9 cellular contexts compared by ENCODE assay signal in the genomic region with DNA sequence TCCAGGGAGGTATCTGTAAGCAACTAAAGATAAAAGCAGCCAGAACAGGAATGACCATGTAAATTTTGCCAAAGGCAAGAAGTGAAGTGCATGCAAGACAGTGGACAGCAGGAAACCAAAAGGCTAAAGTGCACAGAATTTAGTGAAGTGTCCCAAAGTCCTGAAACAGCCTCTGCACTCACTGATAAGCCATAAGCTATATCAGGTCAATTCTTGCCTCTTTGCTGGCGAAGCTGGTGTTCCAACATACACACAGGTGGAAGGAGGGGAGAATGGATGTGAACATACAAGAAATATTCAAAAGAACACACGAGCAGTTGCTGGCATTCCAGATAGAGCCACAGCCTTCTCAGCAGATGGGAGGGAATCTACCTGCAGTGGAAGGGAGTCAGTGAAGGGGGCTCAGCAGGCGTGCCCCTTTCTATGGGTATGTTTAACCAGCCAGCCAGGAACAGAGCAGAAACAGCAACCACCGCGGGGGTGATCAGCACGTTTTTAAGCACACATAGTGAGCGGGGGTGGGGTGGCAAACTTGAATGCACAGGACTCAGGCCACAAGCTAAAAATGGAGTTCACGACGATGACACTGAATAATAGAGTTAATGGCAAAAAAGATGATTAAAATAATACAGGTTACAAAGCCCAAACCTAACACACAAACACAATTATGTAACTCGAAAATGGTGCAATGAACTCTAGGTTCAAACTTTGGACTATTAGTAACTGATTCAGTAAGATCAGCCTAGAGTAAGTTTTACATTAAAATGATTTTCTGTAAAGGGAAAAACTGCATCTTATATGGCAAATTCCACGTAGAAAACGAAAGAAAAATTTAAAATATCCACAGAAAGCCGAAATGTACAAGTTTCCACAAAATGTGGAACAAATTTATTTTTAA. TPM values are rescaled to one million over a fixed set of nuclear protein-coding genes. Genes with fewer than 3 reads are reported as not detected.
DNase-seq lines count a peak whose midpoint lies in the region; ATAC-seq, FAIRE-seq and TF ChIP-seq lines count a peak whose summit lies in the region.
"Had no signal": no experiment of that assay in that cellular context is flagged by ENCODE, and none has a peak within 500 bp of the region (broad histone marks: within the 10 kb centered on the region; RNA-seq: fewer than 3 reads in every experiment).

No MANE protein-coding gene starts in this region.

- peak overlapping the region; percentile 23 for H4K91ac ChIP-seq in H1 (replicated peaks; ENCODE audit: insufficient read length, low read length)

- 5% methylated on average over 13 of the region's 13 CpGs; no CpG with 5 or more reads in 1 of the 2 experiments for WGBS in H1 (ENCODE audit: extremely low coverage in 1 of 2, insufficient coverage in 1 of 2, insufficient read length in 1 of 2, insufficient replicate concordance in 2 of 2, low coverage in 1 of 2, low lambda C conversion rate in 2 of 2, missing lambda C conversion rate in 1 of 2), 2 experiments
- WGBS in transverse colon (ENCODE audit: low coverage in 1 of 2), 2 donors = 13 to 18% methylated on average over 7 to 13 of the region's 13 CpGs

- CTCF ChIA-PET in H1 (lab: Charles Lee; ENCODE audit: partially characterized antibody) = interaction anchor here (1.6 to 2.5 kb wide), 2 partner anchors 20 to 21 kb away, joined by 3 to 19 read pairs; no protein-coding TSS in a partner anchor

- peak overlapping the region; percentile 29; the same call in 1 of the 2 replicates for H3K18ac ChIP-seq in H1 (ENCODE audit: extremely low read depth, low read length)

- peaks cover 2% of the 10 kb centered on the region; the same call in 1 of the 2 replicates for H3K23me2 ChIP-seq in H1 (ENCODE audit: low read depth, low read length)

- H3K4ac ChIP-seq in H1 (replicated peaks; ENCODE audit: insufficient read length, low read depth, low read length) = no peak overlapping the region

- H3K79me2 ChIP-seq in H1 (ENCODE audit: control insufficient read depth in 1 of 2, insufficient read depth in 2 of 2, low read length in 2 of 2) = peaks cover 0 to 23% of the 10 kb centered on the region in 2 experiments; a peak in 3 of 4 replicates

- H2BK120ac ChIP-seq in H1 (replicated peaks; ENCODE audit: low read depth, low read length) = no peak overlapping the region

- TF ChIP-seq POLR2A in H1 (IDR thresholded peaks at IDR 0.05; ENCODE audit: control extremely low read depth in 1 of 2, low read depth in 2 of 2, low read length in 2 of 2) = no peak
- TF ChIP-seq POLR2A in transverse colon (IDR thresholded peaks at IDR 0.05) = no peak

- H3K9me3 ChIP-seq in H1 (ENCODE audit: insufficient read depth in 2 of 2, low read depth in 1 of 2, low read length in 1 of 2) = peaks cover 7% of the 10 kb centered on the region in 2 experiments; a peak in 3 of 4 replicates
- no peaks in the 10 kb centered on the region for H3K9me3 ChIP-seq in muscle layer of duodenum (ENCODE audit: control insufficient read depth in 1 of 2, low read length in 2 of 2)
- no peaks in the 10 kb centered on the region for H3K9me3 ChIP-seq in transverse colon

- POLR2A ChIA-PET in H1 (lab: Charles Lee; ENCODE audit: partially characterized antibody) = interaction anchor here (0.7 to 3.6 kb wide), 2 partner anchors 80 to 112 kb away, joined by 3 to 17 read pairs; a partner anchor contains a TSS

- ATAC-seq in sciatic nerve = no peak

- H3K9ac ChIP-seq in H1 (replicated peaks in 1 of 4; ENCODE audit: extremely low read depth in 1 of 4, low read depth in 3 of 4, low read length in 3 of 4) = peak overlapping the region in 3 of 4 experiments; percentile 9 to 24 (median 15); a peak in 6 of 7 replicates

- peaks cover 2 to 5% (median 4%) of the 10 kb centered on the region in 4 experiments; a peak in 5 of 7 replicates for H3K4me1 ChIP-seq in H1 (replicated peaks in 1 of 4; ENCODE audit: control insufficient read depth in 3 of 4, insufficient read depth in 4 of 4, low read length in 3 of 4)
- peaks cover 7 to 16% of the 10 kb centered on the region in 2 donors for H3K4me1 ChIP-seq in muscle layer of duodenum (ENCODE audit: control insufficient read depth in 1 of 2, insufficient read depth in 2 of 2, low read length in 2 of 2)
- peaks cover 0 to 39% (median 21%) of the 10 kb centered on the region in 4 donors for H3K4me1 ChIP-seq in transverse colon

- TF ChIP-seq CTCF in VCaP (conservative IDR thresholded peaks at IDR 0.05) = no peak
- no peak for TF ChIP-seq CTCF in H1 (IDR thresholded peaks at IDR 0.05; ENCODE audit: control extremely low read depth in 1 of 3, insufficient read depth in 1 of 3, low read depth in 1 of 3, low read length in 3 of 3)
- no peak for TF ChIP-seq CTCF in transverse colon (IDR thresholded peaks at IDR 0.05)

- H3K4me2 ChIP-seq in H1 (ENCODE audit: insufficient read depth in 1 of 2, low read depth in 2 of 2, low read length in 2 of 2) = peak overlapping the region; percentile 67 to 80

- peak overlapping the region; percentile 83 to 94 (median 85) for H3K4me3 ChIP-seq in H1 (ENCODE audit: extremely low read depth in 1 of 4, insufficient read depth in 2 of 4, low read depth in 3 of 4, low read length in 4 of 4)
- peak overlapping the region; percentile 88 to 89 for H3K4me3 ChIP-seq in muscle layer of duodenum (ENCODE audit: low read depth in 1 of 2, low read length in 2 of 2)
- peak overlapping the region; percentile 75 to 92 (median 82) for H3K4me3 ChIP-seq in transverse colon

- no peak overlapping the region for H2BK15ac ChIP-seq in H1 (ENCODE audit: low read length)

- TF ChIP-seq EP300 in H1 (IDR thresholded peaks at IDR 0.05; ENCODE audit: borderline replicate concordance in 1 of 2, low read depth in 2 of 2, low read length in 2 of 2) (no peak), transverse colon (IDR thresholded peaks at IDR 0.05; ENCODE audit: low read depth) (no peak)

- H3K27ac ChIP-seq in VCaP (peak overlapping the region; percentile 79), H1 (ENCODE audit: low read depth, low read length) (no peak overlapping the region), muscle layer of duodenum (ENCODE audit: low read length) (peak overlapping the region; percentile 78), transverse colon (peak overlapping the region; percentile 93 to 97 (median 96))

- H4K20me1 ChIP-seq in H1 (replicated peaks in 1 of 2; ENCODE audit: control insufficient read depth in 1 of 2, insufficient read depth in 2 of 2, low read length in 2 of 2) = no peaks in the 10 kb centered on the region

- no peak overlapping the region for H2AFZ ChIP-seq in H1 (ENCODE audit: low read length)

- intact Hi-C loops in transverse colon (cut with DNase I; ENCODE audit: low total_unique reads) (no loop called here), sciatic nerve (cut with DNase I) (no loop called here)

- no peak overlapping the region for H3K23ac ChIP-seq in H1 (ENCODE audit: insufficient read length)

- no peak overlapping the region for H2BK20ac ChIP-seq in H1 (ENCODE audit: low read length)

- FAIRE-seq in H1 (lab: Jason Lieb, UNC) = no peak

- H4K8ac ChIP-seq in H1 (ENCODE audit: extremely low read depth, insufficient read depth, low read length) = no peak overlapping the region

- peak overlapping the region; percentile 47 for H4K5ac ChIP-seq in H1 (ENCODE audit: insufficient read length, low read depth, low read length)

- DNase-seq in activated gamma-delta T cell treated with Interleukin-2 at 50 U/mL for 16 hours (peak; percentile 7), activated gamma-delta T cell (lab: John Stamatoyannopoulos, UW) (no peak), H1 (ENCODE audit: low read depth in 1 of 2, low spot score in 2 of 2) (peak in 1 of 2 experiments; percentile 61), transverse colon (peak; percentile 29), Ammon's horn (ENCODE audit: low spot score) (no peak), sciatic nerve (ENCODE audit: low spot score) (no peak)

- H3K56ac ChIP-seq in H1 (replicated peaks; ENCODE audit: insufficient read length, low read depth, low read length) = no peak overlapping the region

- no peaks in the 10 kb centered on the region for H3K27me3 ChIP-seq in H1 (replicated peaks in 1 of 4; ENCODE audit: control insufficient read depth in 3 of 4, extremely low read depth in 1 of 4, insufficient read depth in 3 of 4, low read length in 3 of 4)
- H3K27me3 ChIP-seq in muscle layer of duodenum (ENCODE audit: low read depth, low read length) = no peaks in the 10 kb centered on the region
- no peaks in the 10 kb centered on the region for H3K27me3 ChIP-seq in transverse colon

- TF ChIP-seq RAD21 in H1 (IDR thresholded peaks at IDR 0.05 in 1 of 2, conservative IDR thresholded peaks at IDR 0.05 in 1 of 2; ENCODE audit: low read depth in 2 of 2, low read length in 2 of 2) = no peak

- H3K14ac ChIP-seq in H1 (ENCODE audit: insufficient read length) = no peak overlapping the region

- no peak overlapping the region; the same call in 1 of the 2 replicates for H2BK12ac ChIP-seq in H1 (ENCODE audit: low read depth, low read length)

- H3K79me1 ChIP-seq in H1 (ENCODE audit: low read depth, low read length) = no peaks in the 10 kb centered on the region

- peaks cover 13 to 35% (median 24%) of the 10 kb centered on the region in 4 experiments; a peak in 7 of 8 replicates for H3K36me3 ChIP-seq in H1 (ENCODE audit: control insufficient read depth in 2 of 4, insufficient read depth in 4 of 4, low read length in 3 of 4)
- H3K36me3 ChIP-seq in muscle layer of duodenum (ENCODE audit: control insufficient read depth in 1 of 2, insufficient read depth in 2 of 2, low read length in 2 of 2) = peaks cover 21 to 26% of the 10 kb centered on the region in 2 donors
- peaks cover 0 to 26% (median 11%) of the 10 kb centered on the region in 4 donors for H3K36me3 ChIP-seq in transverse colon

- H2BK5ac ChIP-seq in H1 (ENCODE audit: low read depth, low read length) = no peak overlapping the region

- in situ Hi-C loops in transverse colon (cut with MboI; ENCODE audit: low pct_ligation_motif_present in 1 of 4, low pct_unique_long_range_greater_than_20kb in 1 of 4, low sequenced_read_pairs in 3 of 4) = loop anchor here in 1 of 4 donors (25.0 kb wide), 1 partner anchor 397 kb away; no protein-coding TSS in a partner anchor

- no peak overlapping the region for H2AK5ac ChIP-seq in H1 (ENCODE audit: low read depth, low read length)

RNA-seq across cellular contexts. Expression of gene ECI2, which starts 1.2 kb away (rescaled TPM):
- 69.7 and 70.8 TPM in 2 replicates for total RNA-seq in H1 (2021; fragmentation: NEBNext Ultra II Directional; extraction: Animal tissue kit (Norgen Biotek cat#: 25700))
- 23.2 and 40.4 TPM in 2 replicates for polyA plus RNA-seq in H1 (2011; rRNA removed)
- 43.8 TPM for polyA plus RNA-seq in H1 (2011; cell fraction: cytosol; rRNA removed)
- polyA plus RNA-seq in H1 (2011; cell fraction: nucleus; rRNA removed) = 48.3 TPM
- polyA plus RNA-seq in H1 (2012, experiment 1 of 2) = 91.7 to 138 TPM (median 105 TPM) in 4 replicates
- polyA plus RNA-seq in H1 (2012, experiment 2 of 2) = 20.4 TPM
- 69.2 TPM for polyA plus RNA-seq in H1 (2013, experiment 1 of 2)
- polyA plus RNA-seq in H1 (2013, experiment 2 of 2) = 73.0 TPM
- 61.5 and 77.7 TPM in 2 replicates for polyA minus RNA-seq in H1 (2011; rRNA and poly(A)+ RNA removed)
- 21.7 TPM for polyA minus RNA-seq in H1 (2011; cell fraction: cytosol; rRNA and poly(A)+ RNA removed)
- polyA minus RNA-seq in H1 (2011; cell fraction: nucleus; rRNA and poly(A)+ RNA removed) = 27.6 TPM
- total RNA-seq in transverse colon = 100 to 1,000 TPM in 1 of 4 donors, 10 to 100 TPM in 3; 17.7 to 137 (median 69.9) TPM
- total RNA-seq in sciatic nerve = 43.5 TPM

RNA-seq across cellular contexts. Expression of gene FAM217A, which starts 55.3 kb away (rescaled TPM):
- not detected in 2 replicates for total RNA-seq in H1 (2021; fragmentation: NEBNext Ultra II Directional; extraction: Animal tissue kit (Norgen Biotek cat#: 25700))
- 0.03 TPM in 1 of 2 replicates, not detected in the other for polyA plus RNA-seq in H1 (2011; rRNA removed)
- not detected for polyA plus RNA-seq in H1 (2011; cell fraction: cytosol; rRNA removed)
- polyA plus RNA-seq in H1 (2011; cell fraction: nucleus; rRNA removed) = not detected
- not detected in 4 replicates for polyA plus RNA-seq in H1 (2012, experiment 1 of 2)
- not detected for polyA plus RNA-seq in H1 (2012, experiment 2 of 2)
- polyA plus RNA-seq in H1 (2013, experiment 1 of 2) = not detected
- not detected for polyA plus RNA-seq in H1 (2013, experiment 2 of 2)
- polyA minus RNA-seq in H1 (2011; rRNA and poly(A)+ RNA removed) = not detected in 2 replicates
- polyA minus RNA-seq in H1 (2011; cell fraction: cytosol; rRNA and poly(A)+ RNA removed) = not detected
- polyA minus RNA-seq in H1 (2011; cell fraction: nucleus; rRNA and poly(A)+ RNA removed) = not detected
- total RNA-seq in transverse colon = not detected
- not detected for total RNA-seq in sciatic nerve
- polyA plus RNA-seq: esophagus had no signal

Comparison
In these comparisons a context has a peak if more than half of its experiments do, and no peak if none do; other contexts are left out.
1. DNase-seq: peak in activated gamma-delta T cell treated with Interleukin-2 at 50 U/mL for 16 hours (single experiment) and transverse colon (single experiment); none in activated gamma-delta T cell (single experiment), Ammon's horn (single experiment) and sciatic nerve (single experiment).
2. Peak in every context shown above with its lines, with median percentiles within 50 percentile points of each other: H3K4me3 ChIP-seq.